ENCODE assay signal across 20 cellular contexts in the genomic region with DNA sequence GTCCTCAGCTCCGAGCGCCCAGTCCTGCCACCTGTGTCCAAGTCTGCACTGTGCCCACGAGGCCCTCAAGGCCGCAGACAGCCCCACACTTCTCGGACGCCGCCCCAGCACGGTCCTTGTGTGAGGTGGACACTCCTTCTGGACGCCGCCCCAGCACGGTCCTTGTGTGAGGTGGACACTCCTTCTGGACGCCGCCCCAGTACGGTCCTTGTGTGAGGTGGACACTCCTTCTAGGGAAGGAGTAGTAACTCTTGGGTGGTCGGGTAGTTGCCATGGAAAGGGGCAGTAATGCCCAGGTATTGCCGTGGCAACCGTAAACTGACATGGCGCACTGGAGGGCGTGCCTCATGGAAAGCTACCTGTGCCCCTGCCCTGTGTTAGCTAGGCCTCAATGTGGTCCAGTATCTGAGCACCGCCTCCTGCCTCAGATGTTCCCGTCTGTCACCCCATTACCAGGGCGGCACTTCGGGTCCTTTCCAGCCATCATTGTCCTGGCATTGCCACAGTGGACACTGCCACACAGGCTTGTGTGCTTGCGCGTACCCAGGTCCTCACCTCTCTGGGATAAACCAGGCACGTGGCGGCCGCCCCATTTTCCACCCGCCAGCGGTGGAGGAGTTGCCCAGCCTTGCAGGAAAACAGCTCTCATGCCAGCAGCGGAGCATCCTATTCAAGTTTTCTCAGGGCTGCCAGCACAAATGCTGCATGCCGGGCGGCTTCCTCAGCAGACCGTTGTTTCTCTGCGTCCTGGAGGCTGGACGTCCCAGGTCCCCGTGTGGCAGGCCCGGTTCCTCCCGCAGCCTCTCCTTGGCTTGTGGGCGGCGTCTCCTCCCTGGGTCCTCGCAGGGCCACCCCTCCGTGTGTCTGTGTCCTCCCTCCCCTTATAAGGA. TPM values are rescaled to one million over a fixed set of nuclear protein-coding genes. Genes with fewer than 3 reads are reported as not detected.
DNase-seq lines count a peak whose midpoint lies in the region; ATAC-seq and TF ChIP-seq lines count a peak whose summit lies in the region.
"Had no signal": no experiment of that assay in that cellular context is flagged by ENCODE, and none has a peak within 500 bp of the region (broad histone marks: within the 10 kb centered on the region; RNA-seq: fewer than 3 reads in every experiment).

No MANE protein-coding gene starts in this region.

- H3K9ac ChIP-seq in HUES48 (ENCODE audit: low read depth, low read length) = no peak overlapping the region

- H3K36me3 ChIP-seq in HUES48 (ENCODE audit: control insufficient read depth, insufficient read depth, low read length) (no peaks in the 10 kb centered on the region), left ventricle myocardium inferior (no peaks in the 10 kb centered on the region), ovary (no peaks in the 10 kb centered on the region)
- H3K36me3 ChIP-seq: breast epithelium, esophagus squamous epithelium had no signal

- no peak for TF ChIP-seq POLR2A in ovary (IDR thresholded peaks at IDR 0.05)
- no peak for TF ChIP-seq POLR2A in lower leg skin (IDR thresholded peaks at IDR 0.05)

- 78 to 83% (median 81%) methylated on average over 40 to 43 of the region's 43 CpGs for WGBS in ovary, 3 donors
- WGBS in lower leg skin, 2 donors = 67 to 74% methylated on average over 42 to 43 of the region's 43 CpGs

- H3K27ac ChIP-seq in HUES48 (ENCODE audit: low read depth, low read length) (peak overlapping the region; percentile 14), left ventricle myocardium inferior (replicated peaks) (no peak overlapping the region), ovary (no peak overlapping the region)
- H3K27ac ChIP-seq: dorsolateral prefrontal cortex, HL-60, SK-N-MC had no signal

- in situ Hi-C loops in ACHN (cut with HindIII; ENCODE audit: low pct_ligation_motif_present, low pct_unique_long_range_greater_than_20kb, low sequenced_read_pairs) = no loop called here

- no peaks in the 10 kb centered on the region for H3K27me3 ChIP-seq in HUES48 (ENCODE audit: control insufficient read depth, insufficient read depth, low read length)
- H3K27me3 ChIP-seq in left ventricle myocardium inferior (ENCODE audit: low read depth) = no peaks in the 10 kb centered on the region
- no peaks in the 10 kb centered on the region for H3K27me3 ChIP-seq in ovary
- H3K27me3 ChIP-seq: breast epithelium had no signal

- no peak for TF ChIP-seq EP300 in ovary (IDR thresholded peaks at IDR 0.05)

- peak; percentile 12 for DNase-seq in ACHN
- DNase-seq in left ventricle myocardium inferior = peak; percentile 13
- peak in 4 of 5 donors; percentile 29 to 61 (median 52) for DNase-seq in ovary
- DNase-seq in lower leg skin (ENCODE audit: low spot score in 2 of 2) = no peak
- DNase-seq in AG20443 (ENCODE audit: low spot score) = no peak
- no peak for DNase-seq in NOMO-1 (lab: John Stamatoyannopoulos, UW; ENCODE audit: unreplicated experiment in 2 of 2)
- DNase-seq: activated T-cell treated with anti-CD3 and anti-CD28 coated beads, Interleukin-2, amount 50 U/mL, for 1 hour; COR-L47; esophagus squamous epithelium; GDM1; glutamatergic neuron; naive B cell; NCI-H1417 treated with DMSO at 0.1 percent for 48 hours had no signal

- no peaks in the 10 kb centered on the region for H3K9me3 ChIP-seq in HUES48 (ENCODE audit: control insufficient read depth, insufficient read depth, low read length)
- H3K9me3 ChIP-seq in left ventricle myocardium inferior (replicated peaks) = no peaks in the 10 kb centered on the region
- H3K9me3 ChIP-seq in ovary = no peaks in the 10 kb centered on the region
- H3K9me3 ChIP-seq: breast epithelium, esophagus squamous epithelium had no signal

- no peak for TF ChIP-seq CTCF in left ventricle myocardium inferior (IDR thresholded peaks at IDR 0.05; ENCODE audit: borderline replicate concordance)
- no peak for TF ChIP-seq CTCF in ovary (IDR thresholded peaks at IDR 0.05)
- no peak for TF ChIP-seq CTCF in lower leg skin (IDR thresholded peaks at IDR 0.05)

- intact Hi-C loops in left ventricle myocardium inferior (cut with micrococcal nuclease) (no loop called here), ovary (cut with DNase I) (no loop called here), lower leg skin (cut with DNase I; ENCODE audit: low total_unique reads) (no loop called here)

- ATAC-seq in HG02885 (IDR thresholded peaks at IDR 0.05; ENCODE audit: poor library complexity, unreplicated experiment) = no peak
- ATAC-seq: activated naive CD4-positive, alpha-beta T cell treated with anti-CD3 and anti-CD28 coated beads, Interleukin-2, amount 50 U/mL, for 72 hours had no signal

- peaks cover 30% of the 10 kb centered on the region for H3K4me1 ChIP-seq in HUES48 (ENCODE audit: control insufficient read depth, insufficient read depth, low read length)
- peaks cover 23% of the 10 kb centered on the region for H3K4me1 ChIP-seq in left ventricle myocardium inferior
- peaks cover 18% of the 10 kb centered on the region for H3K4me1 ChIP-seq in ovary (ENCODE audit: insufficient read depth)
- H3K4me1 ChIP-seq: breast epithelium had no signal

- no peak overlapping the region for H3K4me3 ChIP-seq in HUES48 (ENCODE audit: low read depth, low read length)
- H3K4me3 ChIP-seq in left ventricle myocardium inferior = no peak overlapping the region
- H3K4me3 ChIP-seq in ovary = no peak overlapping the region
- H3K4me3 ChIP-seq in lower leg skin (ENCODE audit: low read depth, poor library complexity, severe bottlenecking) = no peak overlapping the region
- H3K4me3 ChIP-seq: breast epithelium, dorsolateral prefrontal cortex, esophagus squamous epithelium, SK-N-MC had no signal

RNA-seq across cellular contexts. Expression of a gene that starts 40.7 kb away (rescaled TPM):
- total RNA-seq in left ventricle myocardium inferior = 20.9 TPM
- 10 to 100 TPM; 26.2 to 48.2 (median 40.1) TPM for total RNA-seq in ovary
- 10 to 100 TPM; 25.7 to 52.9 TPM for polyA plus RNA-seq in ovary
- 10 to 100 TPM; 15.0 to 22.1 (median 18.9) TPM for total RNA-seq in lower leg skin

Comparison
In these comparisons a context has a peak if more than half of its experiments do, and no peak if none do; other contexts are left out.
1. DNase-seq: peak in ACHN (single experiment), left ventricle myocardium inferior (single experiment) and ovary (4 of 5); none in lower leg skin (0 of 2), AG20443 (single experiment) and NOMO-1 (0 of 2).